In the genomic region with DNA sequence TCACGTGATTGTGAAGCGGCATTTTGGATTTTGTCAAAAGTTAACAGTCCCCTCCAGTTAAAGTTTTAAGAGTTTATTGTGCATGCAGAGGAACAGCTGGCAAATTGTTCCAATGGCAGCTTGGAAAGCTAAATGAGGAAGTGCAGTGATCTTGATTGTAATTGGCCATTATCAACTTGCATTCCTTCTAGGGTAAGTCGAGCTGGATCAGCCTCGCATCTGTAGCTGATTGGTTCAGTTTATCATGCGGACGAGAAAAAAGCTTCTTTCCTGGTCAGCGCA, we compare ENCODE assay signal across 8 cellular contexts. TPM values are rescaled to one million over a fixed set of nuclear protein-coding genes. Genes with fewer than 3 reads are reported as not detected.
DNase-seq lines count a peak whose midpoint lies in the region; ATAC-seq and TF ChIP-seq lines count a peak whose summit lies in the region.

No MANE protein-coding gene starts in this region.

- H3K27me3 Mint-ChIP-seq in activated naive CD4-positive, alpha-beta T cell treated with anti-CD3 and anti-CD28 coated beads for 36 hours (ENCODE audit: low read depth), result no peaks in the 10 kb centered on the region

- CTCF ChIA-PET in activated naive CD4-positive, alpha-beta T cell treated with anti-CD3 and anti-CD28 coated beads for 36 hours (lab: Charles Lee), result interaction anchor here (1.2 kb wide), 1 partner anchor 15 kb away, joined by 3 read pairs; no protein-coding TSS in a partner anchor

- H3K9me3 Mint-ChIP-seq in activated naive CD4-positive, alpha-beta T cell treated with anti-CD3 and anti-CD28 coated beads for 36 hours, result no peaks in the 10 kb centered on the region

- peaks cover 37% of the 10 kb centered on the region for H3K4me1 Mint-ChIP-seq in activated naive CD4-positive, alpha-beta T cell treated with anti-CD3 and anti-CD28 coated beads for 36 hours (ENCODE audit: low read depth)

- peak; percentile 8 for ATAC-seq in HG03520 (IDR thresholded peaks at IDR 0.05; ENCODE audit: unreplicated experiment)
- peak; percentile 57 for ATAC-seq in SK-N-SH treated with all-trans-retinoic acid at 6 μM for 48 hours

- DNase-seq in activated naive CD4-positive, alpha-beta T cell treated with anti-CD3 and anti-CD28 coated beads for 36 hours, result peak; percentile 42
- DNase-seq in activated naive CD4-positive, alpha-beta T cell treated with Interleukin-2 at 50 U/mL for 16 hours, result no peak
- DNase-seq in epidermal melanocyte (ENCODE audit: insufficient read length, low spot score) (peak; percentile 71), myocyte (ENCODE audit: low read depth) (peak; percentile 76), C1 segment of cervical spinal cord (lab: John Stamatoyannopoulos, UW) (no peak), HK-2 (ENCODE audit: unreplicated experiment) (no peak)

- H3K27ac Mint-ChIP-seq in activated naive CD4-positive, alpha-beta T cell treated with anti-CD3 and anti-CD28 coated beads for 36 hours, result peak overlapping the region; percentile 83

- intact Hi-C loops in activated naive CD4-positive, alpha-beta T cell treated with anti-CD3 and anti-CD28 coated beads for 36 hours (cut with micrococcal nuclease), result loop anchor here (2.0 to 5.0 kb wide), 5 partner anchors 34 to 444 kb away; a partner anchor contains a TSS

- peak overlapping the region; percentile 95 for H3K4me3 Mint-ChIP-seq in activated naive CD4-positive, alpha-beta T cell treated with anti-CD3 and anti-CD28 coated beads for 36 hours

- H3K36me3 Mint-ChIP-seq in activated naive CD4-positive, alpha-beta T cell treated with anti-CD3 and anti-CD28 coated beads for 36 hours (ENCODE audit: low read depth), result peaks cover 15% of the 10 kb centered on the region

TF ChIP-seq in SK-N-SH treated with all-trans-retinoic acid at 6 μM for 48 hours, 23 proteins besides CTCF, POLR2A, EP300 and RAD21:
- TF ChIP-seq ZFP30 (CRISPR knock-in tag; IDR thresholded peaks at IDR 0.05) (no peak), TOX (CRISPR knock-in tag; IDR thresholded peaks at IDR 0.05; ENCODE audit: borderline replicate concordance) (no peak)
TF ChIP-seq in SK-N-SH treated with all-trans-retinoic acid at 6 μM for 48 hours: peak in this region for 0.

RNA-seq across cellular contexts. Expression of a gene that starts 0.6 kb away (rescaled TPM):
- total RNA-seq in activated naive CD4-positive, alpha-beta T cell treated with anti-CD3 and anti-CD28 coated beads for 36 hours, result 1 to 10 TPM; 8.0 to 9.8 TPM
- 9.9 and 14.0 TPM in 2 replicates for total RNA-seq in myocyte
- polyA plus RNA-seq in myocyte (2012), result 12.2 TPM

RNA-seq across cellular contexts. Expression of a gene that starts 7.3 kb away (rescaled TPM):
- 100 to 1,000 TPM; 423 to 441 TPM for total RNA-seq in activated naive CD4-positive, alpha-beta T cell treated with anti-CD3 and anti-CD28 coated beads for 36 hours
- 2,488 and 4,699 TPM in 2 replicates for total RNA-seq in myocyte
- polyA plus RNA-seq in myocyte (2012), result 1,471 TPM

RNA-seq across cellular contexts. Expression of a gene that starts 26.8 kb away (rescaled TPM):
- total RNA-seq in activated naive CD4-positive, alpha-beta T cell treated with anti-CD3 and anti-CD28 coated beads for 36 hours, result 10 to 100 TPM; 26.5 to 26.6 TPM
- total RNA-seq in myocyte, result 17.5 and 19.5 TPM in 2 replicates
- 17.6 TPM for polyA plus RNA-seq in myocyte (2012)

RNA-seq across cellular contexts. Expression of a gene that starts 31.2 kb away (rescaled TPM):
- 1 to 10 TPM; 7.2 to 8.0 TPM for total RNA-seq in activated naive CD4-positive, alpha-beta T cell treated with anti-CD3 and anti-CD28 coated beads for 36 hours
- total RNA-seq in myocyte, result 18.5 and 21.9 TPM in 2 replicates
- 10.5 TPM for polyA plus RNA-seq in myocyte (2012)

RNA-seq across cellular contexts. Expression of a gene that starts 34.5 kb away (rescaled TPM):
- 10 to 100 TPM; 70.6 to 73.5 TPM for total RNA-seq in activated naive CD4-positive, alpha-beta T cell treated with anti-CD3 and anti-CD28 coated beads for 36 hours
- total RNA-seq in myocyte, result 83.1 and 103 TPM in 2 replicates
- 137 TPM for polyA plus RNA-seq in myocyte (2012)

Comparison
In these comparisons a context has a peak if more than half of its experiments do, and no peak if none do; other contexts are left out.
1. DNase-seq: peak in activated naive CD4-positive, alpha-beta T cell treated with anti-CD3 and anti-CD28 coated beads for 36 hours (single experiment), epidermal melanocyte (single experiment) and myocyte (single experiment); none in activated naive CD4-positive, alpha-beta T cell treated with Interleukin-2 at 50 U/mL for 16 hours (single experiment), C1 segment of cervical spinal cord (0 of 14) and HK-2 (single experiment).